8 cellular contexts compared by ENCODE assay signal in genomic region chr19:40662925-40663711, GRCh38. TPM values are rescaled to one million over a fixed set of nuclear protein-coding genes. Genes with fewer than 3 reads are reported as not detected.
DNase-seq lines count a peak whose midpoint lies in the region; ATAC-seq lines count a peak whose summit lies in the region.

No MANE protein-coding gene starts in this region.

- peaks cover 10% of the 10 kb centered on the region for H3K27me3 Mint-ChIP-seq in CD4-positive, CD25-positive, alpha-beta regulatory T cell

- no peaks in the 10 kb centered on the region for H3K36me3 ChIP-seq in CD4-positive, CD25-positive, alpha-beta regulatory T cell (ENCODE audit: control insufficient read depth, insufficient read depth, low read length)
- H3K36me3 ChIP-seq in endocrine pancreas (ENCODE audit: control insufficient read depth, insufficient read depth, low read length): no peaks in the 10 kb centered on the region
- H3K36me3 ChIP-seq in mesodermal cell (ENCODE audit: control insufficient read depth, insufficient read depth, low read length): peaks cover 11% of the 10 kb centered on the region

- H3K27me3 ChIP-seq in CD4-positive, CD25-positive, alpha-beta regulatory T cell (ENCODE audit: control insufficient read depth, insufficient read depth, low read length): no peaks in the 10 kb centered on the region
- no peaks in the 10 kb centered on the region for H3K27me3 ChIP-seq in endocrine pancreas (ENCODE audit: control insufficient read depth, insufficient read depth, low read length)

- peak overlapping the region; percentile 76 to 93 (median 87) for H3K4me3 Mint-ChIP-seq in CD4-positive, CD25-positive, alpha-beta regulatory T cell

- no peaks in the 10 kb centered on the region for H3K9me3 ChIP-seq in CD4-positive, CD25-positive, alpha-beta regulatory T cell (ENCODE audit: control insufficient read depth in 2 of 2, low read length in 2 of 2)
- H3K9me3 ChIP-seq in endocrine pancreas (ENCODE audit: control insufficient read depth, low read length) (no peaks in the 10 kb centered on the region), mesodermal cell (ENCODE audit: control insufficient read depth, low read length) (no peaks in the 10 kb centered on the region)

- peak overlapping the region; percentile 62 for H3K9ac ChIP-seq in endocrine pancreas (ENCODE audit: control insufficient read depth, insufficient read depth, low read length)

- no peaks in the 10 kb centered on the region for H3K9me3 Mint-ChIP-seq in CD4-positive, CD25-positive, alpha-beta regulatory T cell

- peaks cover 14% of the 10 kb centered on the region for H3K4me1 ChIP-seq in CD4-positive, CD25-positive, alpha-beta regulatory T cell (ENCODE audit: control insufficient read depth, insufficient read depth, low read length, poor library complexity, severe bottlenecking)
- H3K4me1 ChIP-seq in endocrine pancreas (ENCODE audit: control insufficient read depth, insufficient read depth, low read length) (no peaks in the 10 kb centered on the region), mesodermal cell (ENCODE audit: control insufficient read depth, insufficient read depth, low read length, poor library complexity, severe bottlenecking) (peaks cover 9% of the 10 kb centered on the region)

- peak; percentile 84 to 90 (median 90) for DNase-seq in CD4-positive, CD25-positive, alpha-beta regulatory T cell
- DNase-seq in NCI-H82 treated with DMSO at 0.1 percent for 48 hours (lab: John Stamatoyannopoulos, UW; ENCODE audit: unreplicated experiment): peak; percentile 58
- peak; percentile 74 for DNase-seq in activated CD8-positive, alpha-beta memory T cell treated with anti-CD3 and anti-CD28 coated beads, Interleukin-2, amount 50 U/mL, for 1 hour (ENCODE audit: extremely low read depth)
- DNase-seq in stimulated activated CD8-positive, alpha-beta memory T cell treated with anti-CD3 and anti-CD28 coated beads, Interleukin-12 subunit alpha, Interleukin-12 subunit beta, amount 100 ng/mL, for 4 hours (ENCODE audit: low read depth): peak; percentile 83

- 1 to 3% methylated on average over 45 to 56 of the region's 62 CpGs for WGBS in mesodermal cell (ENCODE audit: insufficient coverage in 2 of 2), 2 experiments

- peak; percentile 92 to 95 for ATAC-seq in CD4-positive, CD25-positive, alpha-beta regulatory T cell (ENCODE audit: low read depth in 2 of 2)
- ATAC-seq in GM19372 (IDR thresholded peaks at IDR 0.05; ENCODE audit: low read depth, unreplicated experiment) (peak; percentile 83), HG03571 (IDR thresholded peaks at IDR 0.05; ENCODE audit: unreplicated experiment) (peak; percentile 67)

- no peaks in the 10 kb centered on the region for H3K36me3 Mint-ChIP-seq in CD4-positive, CD25-positive, alpha-beta regulatory T cell

- H3K27ac Mint-ChIP-seq in CD4-positive, CD25-positive, alpha-beta regulatory T cell: peak overlapping the region; percentile 83 to 92 (median 90)

- H3K4me1 Mint-ChIP-seq in CD4-positive, CD25-positive, alpha-beta regulatory T cell: peaks cover 0 to 15% (median 4%) of the 10 kb centered on the region in 4 donors

- no peak overlapping the region for H3K4me3 ChIP-seq in CD4-positive, CD25-positive, alpha-beta regulatory T cell (ENCODE audit: low read depth, low read length)
- H3K4me3 ChIP-seq in endocrine pancreas (ENCODE audit: control insufficient read depth, insufficient read depth, low read length): no peak overlapping the region
- H3K4me3 ChIP-seq in mesodermal cell (ENCODE audit: extremely low read depth, insufficient read depth, low read length, poor library complexity, severe bottlenecking): peak overlapping the region; percentile 59

- peak overlapping the region; percentile 74 for H3K27ac ChIP-seq in CD4-positive, CD25-positive, alpha-beta regulatory T cell (ENCODE audit: insufficient read depth, low read length, poor library complexity, severe bottlenecking)
- peak overlapping the region; percentile 87 for H3K27ac ChIP-seq in mesodermal cell (ENCODE audit: low read depth, low read length, severe bottlenecking)

RNA-seq across cellular contexts. Expression of gene NUMBL, which starts 27.3 kb away (rescaled TPM):
- total RNA-seq in CD4-positive, CD25-positive, alpha-beta regulatory T cell: 10.4 TPM
- 1 to 10 TPM in 1 of 4 donors, under 1 TPM in 3; 0.17 to 1.3 (median 0.43) TPM for polyA plus RNA-seq in CD4-positive, CD25-positive, alpha-beta regulatory T cell
- polyA plus RNA-seq in mesodermal cell (2013, experiment 1 of 2): 28.6 TPM
- 28.4 TPM for polyA plus RNA-seq in mesodermal cell (2013, experiment 2 of 2)

RNA-seq across cellular contexts. Expression of gene COQ8B, which starts 53.6 kb away (rescaled TPM):
- total RNA-seq in CD4-positive, CD25-positive, alpha-beta regulatory T cell: 32.4 TPM
- polyA plus RNA-seq in CD4-positive, CD25-positive, alpha-beta regulatory T cell: 10 to 100 TPM; 10.6 to 15.0 (median 13.5) TPM
- polyA plus RNA-seq in mesodermal cell (2013, experiment 1 of 2): 28.6 TPM
- polyA plus RNA-seq in mesodermal cell (2013, experiment 2 of 2): 31.7 TPM

RNA-seq across cellular contexts. Expression of gene ITPKC, which starts 53.8 kb away (rescaled TPM):
- 5.6 TPM for total RNA-seq in CD4-positive, CD25-positive, alpha-beta regulatory T cell
- 1 to 10 TPM; 2.2 to 4.8 (median 4.5) TPM for polyA plus RNA-seq in CD4-positive, CD25-positive, alpha-beta regulatory T cell
- polyA plus RNA-seq in mesodermal cell (2013, experiment 1 of 2): 11.5 TPM
- 9.0 TPM for polyA plus RNA-seq in mesodermal cell (2013, experiment 2 of 2)
